8 cellular contexts compared by ENCODE assay signal in the genomic region with DNA sequence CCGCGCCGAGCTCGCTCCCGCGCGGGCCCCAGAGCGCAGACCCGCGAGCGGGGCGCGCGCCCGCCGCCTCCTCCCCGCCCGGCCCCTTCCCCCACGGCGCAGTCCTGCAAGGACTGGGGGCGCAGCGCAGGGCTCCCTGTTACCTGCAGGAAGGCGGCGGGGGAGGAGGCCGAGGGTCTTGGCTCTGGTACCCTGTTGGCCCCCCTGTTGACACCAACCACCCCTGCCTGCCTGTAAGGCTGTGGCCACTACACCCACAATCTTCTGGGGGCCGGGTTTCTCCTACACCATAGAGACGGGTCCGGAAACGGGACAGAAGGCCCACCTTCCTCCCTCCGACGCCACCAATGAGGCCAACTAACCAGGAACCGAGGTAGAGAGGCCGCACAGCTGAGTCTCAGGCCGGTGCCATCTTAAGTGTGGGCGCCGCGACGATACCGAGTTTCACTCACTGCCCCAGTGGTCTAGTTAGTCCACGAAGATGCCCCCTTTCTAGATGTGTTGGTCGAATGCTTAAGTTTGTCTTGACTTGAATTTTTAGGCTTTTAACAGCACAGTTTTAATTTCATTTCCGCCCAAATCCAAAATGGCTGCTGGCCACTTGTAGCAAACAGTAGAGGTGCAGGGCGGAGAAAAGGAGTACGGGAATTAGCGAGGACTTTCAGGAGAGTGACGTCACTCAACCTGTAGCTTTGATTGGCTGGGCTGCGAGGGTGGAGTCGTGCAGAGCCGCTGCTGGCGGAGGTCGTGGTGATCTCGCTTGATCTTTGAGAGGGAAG. TPM values are rescaled to one million over a fixed set of nuclear protein-coding genes. Genes with fewer than 3 reads are reported as not detected.
A peak's percentile ranks its signal among the peaks of the same experiment; 100 is the strongest.
DNase-seq lines count a peak whose midpoint lies in the region; ATAC-seq and TF ChIP-seq lines count a peak whose summit lies in the region.

A gene with protein sequence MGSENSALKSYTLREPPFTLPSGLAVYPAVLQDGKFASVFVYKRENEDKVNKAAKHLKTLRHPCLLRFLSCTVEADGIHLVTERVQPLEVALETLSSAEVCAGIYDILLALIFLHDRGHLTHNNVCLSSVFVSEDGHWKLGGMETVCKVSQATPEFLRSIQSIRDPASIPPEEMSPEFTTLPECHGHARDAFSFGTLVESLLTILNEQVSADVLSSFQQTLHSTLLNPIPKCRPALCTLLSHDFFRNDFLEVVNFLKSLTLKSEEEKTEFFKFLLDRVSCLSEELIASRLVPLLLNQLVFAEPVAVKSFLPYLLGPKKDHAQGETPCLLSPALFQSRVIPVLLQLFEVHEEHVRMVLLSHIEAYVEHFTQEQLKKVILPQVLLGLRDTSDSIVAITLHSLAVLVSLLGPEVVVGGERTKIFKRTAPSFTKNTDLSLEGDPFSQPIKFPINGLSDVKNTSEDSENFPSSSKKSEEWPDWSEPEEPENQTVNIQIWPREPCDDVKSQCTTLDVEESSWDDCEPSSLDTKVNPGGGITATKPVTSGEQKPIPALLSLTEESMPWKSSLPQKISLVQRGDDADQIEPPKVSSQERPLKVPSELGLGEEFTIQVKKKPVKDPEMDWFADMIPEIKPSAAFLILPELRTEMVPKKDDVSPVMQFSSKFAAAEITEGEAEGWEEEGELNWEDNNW (minus strand): TSS at position 252 of the 779 bp plus-strand sequence. CDS start 5,056 bp downstream, outside the sequence.

- H3K27ac ChIP-seq in IMR-90 (ENCODE audit: insufficient read depth, low read length) = peak within 1 kb of the TSS; percentile 92

- H3K4me3 ChIP-seq in IMR-90 (ENCODE audit: insufficient read depth, low read depth, low read length) (peak within 1 kb of the TSS; percentile 68), epithelial cell of esophagus (ENCODE audit: low read length) (peak within 1 kb of the TSS; percentile 74), mononuclear cell (ENCODE audit: low read length) (peak within 1 kb of the TSS; percentile 76)

- peak within 1 kb of the TSS; percentile 97 for H2BK5ac ChIP-seq in IMR-90 (ENCODE audit: low read depth, low read length, poor library complexity, severe bottlenecking)

- H3K4me1 ChIP-seq in IMR-90 (ENCODE audit: control insufficient read depth, insufficient read depth, low read length) (peaks cover 2% of the 10 kb centered on the region; the same call in 1 of the 2 replicates), mononuclear cell (ENCODE audit: insufficient read depth, low read length) (peaks cover 35% of the 10 kb centered on the region)

- peak within 1 kb of the TSS; percentile 97 for H3K18ac ChIP-seq in IMR-90 (ENCODE audit: low read depth, low read length)

- peak within 1 kb of the TSS; percentile 93 for H2AK9ac ChIP-seq in IMR-90 (replicated peaks; ENCODE audit: low read depth, low read length, poor library complexity)

- H3K4ac ChIP-seq in IMR-90 (ENCODE audit: low read depth, low read length) = peak within 1 kb of the TSS; percentile 99

- POLR2A ChIA-PET in IMR-90 (lab: Charles Lee; ENCODE audit: unreplicated experiment) = no interaction called here

- in situ Hi-C loops in IMR-90 (cut with MboI; ENCODE audit: low sequenced_read_pairs) = no loop called here

- H4K8ac ChIP-seq in IMR-90 (ENCODE audit: low read depth in 2 of 2, low read length in 2 of 2) = peak within 1 kb of the TSS; percentile 96 to 100

- peak; percentile 70 for TF ChIP-seq POLR2A in IMR-90 (IDR thresholded peaks at IDR 0.05; ENCODE audit: low read depth, low read length)

- H4K5ac ChIP-seq in IMR-90 (ENCODE audit: low read depth, low read length) = peak within 1 kb of the TSS; percentile 97

- H2BK20ac ChIP-seq in IMR-90 (ENCODE audit: low read depth, low read length) = peak within 1 kb of the TSS; percentile 100

- H2AFZ ChIP-seq in IMR-90 (replicated peaks; ENCODE audit: low read length, poor library complexity) = peak within 1 kb of the TSS; percentile 98

- BruUV-seq in IMR-90 (replicated peaks; lab: Mats Ljungman, UMichigan) = no TSS peak

- H2BK15ac ChIP-seq in IMR-90 (ENCODE audit: low read depth, low read length) = peak within 1 kb of the TSS; percentile 96; the same call in 1 of the 3 replicates

- no peak for TF ChIP-seq CTCF in IMR-90 (conservative IDR thresholded peaks at IDR 0.05; ENCODE audit: low read depth, low read length)
- no peak for TF ChIP-seq CTCF in epithelial cell of esophagus (IDR thresholded peaks at IDR 0.05; ENCODE audit: insufficient read depth, low read depth, low read length, missing control alignments)

- H3K9ac ChIP-seq in IMR-90 (ENCODE audit: low read depth, low read length) = peak within 1 kb of the TSS; percentile 96

- peaks cover 18 to 26% of the 10 kb centered on the region in 2 experiments; a peak in 3 of 4 replicates for H3K79me1 ChIP-seq in IMR-90 (ENCODE audit: low read depth in 1 of 2, low read length in 2 of 2)

- no peaks in the 10 kb centered on the region; the same call in 1 of the 2 replicates for H4K20me1 ChIP-seq in IMR-90 (ENCODE audit: insufficient read depth, low read length)

- DNase-seq in DMS 273 (lab: John Stamatoyannopoulos, UW; ENCODE audit: unreplicated experiment) (peak; percentile 98), IMR-90 (peak; percentile 98), OCI-M1 (lab: John Stamatoyannopoulos, UW) (peak; percentile 97), activated T-cell treated with anti-CD3 and anti-CD28 coated beads for 4 hours (peak; percentile 81), epithelial cell of esophagus (ENCODE audit: low read depth) (peak; percentile 98)
- DNase-seq in stimulated activated CD8-positive, alpha-beta memory T cell treated with anti-CD3 and anti-CD28 coated beads, Interleukin-4, amount 100 ng/mL, for 1 hour (ENCODE audit: low read depth in 2 of 2, low spot score in 1 of 2) = peak; percentile 77

- intact Hi-C loops in IMR-90 (cut with micrococcal nuclease) = loop anchor here (1.0 kb wide), 1 partner anchor 96 kb away; no protein-coding TSS in a partner anchor

- H2AK5ac ChIP-seq in IMR-90 (ENCODE audit: low read depth, low read length) = peak within 1 kb of the TSS; percentile 75

- H3K9me3 ChIP-seq in IMR-90 (ENCODE audit: control insufficient read depth, insufficient read depth, low read length) = no peaks in the 10 kb centered on the region
- no peaks in the 10 kb centered on the region for H3K9me3 ChIP-seq in mononuclear cell (ENCODE audit: low read depth, low read length)

- peak; percentile 92 for ATAC-seq in GM21528 (IDR thresholded peaks at IDR 0.05; ENCODE audit: low FRiP score, unreplicated experiment)
- peak; percentile 96 for ATAC-seq in IMR-90 (ENCODE audit: low read depth)

- WGBS in IMR-90 (ENCODE audit: extremely low coverage in 2 of 2, insufficient read length in 1 of 2), 2 experiments = 1% methylated on average over 23 of the region's 52 CpGs; no CpG with 5 or more reads in 1 of the 2 experiments

- no peak for TF ChIP-seq RAD21 in IMR-90 (IDR thresholded peaks at IDR 0.05; ENCODE audit: low read length)

- H3K27me3 ChIP-seq in IMR-90 (ENCODE audit: control insufficient read depth, insufficient read depth, low read length) = 0 out of 2 replicates have a peak, but pooled peaks cover 2% of the 10 kb centered on the region
- peaks cover 8% of the 10 kb centered on the region for H3K27me3 ChIP-seq in mononuclear cell (ENCODE audit: insufficient read depth, low read length)

- peaks cover 2% of the 10 kb centered on the region; the same call in 1 of the 2 replicates for H3K9me1 ChIP-seq in IMR-90 (ENCODE audit: insufficient read depth, low read length)

- H3K56ac ChIP-seq in IMR-90 (ENCODE audit: extremely low read depth, insufficient read depth, low read length) = peak within 1 kb of the TSS; percentile 100

- H3K23ac ChIP-seq in IMR-90 (ENCODE audit: low read depth, low read length) = peak within 1 kb of the TSS; percentile 100

- peak within 1 kb of the TSS; percentile 99 for H3K4me2 ChIP-seq in IMR-90 (ENCODE audit: low read depth, low read length)

- CTCF ChIA-PET in IMR-90 (lab: Yijun Ruan, JAX) = interaction anchor here (0.5 to 1.5 kb wide), 3 partner anchors 35 to 958 kb away, joined by 3 to 6 read pairs (median 3); no protein-coding TSS in a partner anchor

- dilution Hi-C loops in IMR-90 (cut with HindIII; ENCODE audit: low sequenced_read_pairs, unreplicated experiment) = no loop called here

- peak within 1 kb of the TSS; percentile 100 for H4K91ac ChIP-seq in IMR-90 (ENCODE audit: insufficient read depth, low read depth, low read length)

- H3K14ac ChIP-seq in IMR-90 (replicated peaks; ENCODE audit: low read depth, low read length) = peak within 1 kb of the TSS; percentile 100

- peak within 1 kb of the TSS; percentile 100 for H2BK120ac ChIP-seq in IMR-90 (ENCODE audit: low read depth, low read length)

- H3K36me3 ChIP-seq in IMR-90 (ENCODE audit: control insufficient read depth, insufficient read depth, low read length) = 0 out of 2 replicates have a peak, but pooled peaks cover 1% of the 10 kb centered on the region

TF ChIP-seq in IMR-90, 13 proteins besides CTCF, POLR2A, EP300 and RAD21 (continues in another document):
- TF ChIP-seq RCOR1 (IDR thresholded peaks at IDR 0.05; ENCODE audit: insufficient replicate concordance, low read length) (no peak), NFE2L2 (IDR thresholded peaks at IDR 0.05; ENCODE audit: low read depth, low read length) (no peak), CEBPB (IDR thresholded peaks at IDR 0.05; ENCODE audit: low read depth, low read length) (no peak), MAFK (IDR thresholded peaks at IDR 0.05; ENCODE audit: low read depth, low read length) (no peak), SMC3 (IDR thresholded peaks at IDR 0.05; ENCODE audit: low read depth, low read length) (no peak)
- TF ChIP-seq, protein P1, sequence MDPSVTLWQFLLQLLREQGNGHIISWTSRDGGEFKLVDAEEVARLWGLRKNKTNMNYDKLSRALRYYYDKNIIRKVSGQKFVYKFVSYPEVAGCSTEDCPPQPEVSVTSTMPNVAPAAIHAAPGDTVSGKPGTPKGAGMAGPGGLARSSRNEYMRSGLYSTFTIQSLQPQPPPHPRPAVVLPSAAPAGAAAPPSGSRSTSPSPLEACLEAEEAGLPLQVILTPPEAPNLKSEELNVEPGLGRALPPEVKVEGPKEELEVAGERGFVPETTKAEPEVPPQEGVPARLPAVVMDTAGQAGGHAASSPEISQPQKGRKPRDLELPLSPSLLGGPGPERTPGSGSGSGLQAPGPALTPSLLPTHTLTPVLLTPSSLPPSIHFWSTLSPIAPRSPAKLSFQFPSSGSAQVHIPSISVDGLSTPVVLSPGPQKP (IDR thresholded peaks at IDR 0.05; ENCODE audit: borderline replicate concordance, low read depth, low read length) = no peak
- TF ChIP-seq, protein P2, sequence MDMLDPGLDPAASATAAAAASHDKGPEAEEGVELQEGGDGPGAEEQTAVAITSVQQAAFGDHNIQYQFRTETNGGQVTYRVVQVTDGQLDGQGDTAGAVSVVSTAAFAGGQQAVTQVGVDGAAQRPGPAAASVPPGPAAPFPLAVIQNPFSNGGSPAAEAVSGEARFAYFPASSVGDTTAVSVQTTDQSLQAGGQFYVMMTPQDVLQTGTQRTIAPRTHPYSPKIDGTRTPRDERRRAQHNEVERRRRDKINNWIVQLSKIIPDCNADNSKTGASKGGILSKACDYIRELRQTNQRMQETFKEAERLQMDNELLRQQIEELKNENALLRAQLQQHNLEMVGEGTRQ (IDR thresholded peaks at IDR 0.05; ENCODE audit: low read depth, low read length) = no peak; the same call in 1 of the 2 replicates

RNA-seq across cellular contexts. Expression of the gene that starts here (rescaled TPM):
- 6.7 and 8.4 TPM in 2 replicates for total RNA-seq in IMR-90 (2012; rRNA removed)
- 3.2 and 3.9 TPM in 2 replicates for polyA plus RNA-seq in IMR-90 (2012; rRNA removed)
- polyA plus RNA-seq in IMR-90 (2012; cell fraction: cytosol; rRNA removed) = 0.73 and 0.86 TPM in 2 replicates
- 1.5 and 8.5 TPM in 2 replicates for polyA plus RNA-seq in IMR-90 (2012; cell fraction: nucleus; rRNA removed; ENCODE audit: low replicate concordance)
- 4.1 TPM for total RNA-seq in mononuclear cell

Comparison
In these comparisons a context has a peak if more than half of its experiments do, and no peak if none do; other contexts are left out.
1. Peak in every context shown above with its lines: DNase-seq, ATAC-seq, H3K4me3 ChIP-seq and H3K27ac ChIP-seq.